In genomic region chr11:58579192-58580129, GRCh38 we compare ENCODE assay signal across 8 cellular contexts.
DNase-seq lines count a peak whose midpoint lies in the region; ATAC-seq and TF ChIP-seq lines count a peak whose summit lies in the region.

No MANE protein-coding gene starts in this region.

- H3K4me3 ChIP-seq in AG09309 (ENCODE audit: control insufficient read depth, low read depth, low read length): peak overlapping the region; percentile 87

- peak; percentile 83 for TF ChIP-seq CTCF in AG09309 (IDR thresholded peaks at IDR 0.05; ENCODE audit: control insufficient read depth, insufficient read depth, low read depth, low read length, missing control alignments)

- DNase-seq in AG09309 (ENCODE audit: low read depth) (peak; percentile 68), NCI-H226 (peak; percentile 84), islet precursor cell (peak; percentile 94)
- peak; percentile 79 to 86 (median 84) for DNase-seq in activated CD4-positive, CD25-positive, alpha-beta regulatory T cell (lab: John Stamatoyannopoulos, UW)
- DNase-seq in central memory CD4-positive, alpha-beta T cell: peak; percentile 89
- DNase-seq in stimulated activated CD4-positive, alpha-beta T cell treated with anti-CD3 and anti-CD28 coated beads, Interleukin-12 subunit alpha, Interleukin-12 subunit beta, amount 100 ng/mL, for 4 hours: peak; percentile 91

- ATAC-seq in GM18909 (IDR thresholded peaks at IDR 0.05; ENCODE audit: poor library complexity, unreplicated experiment): peak; percentile 47
- ATAC-seq in HG03196 (IDR thresholded peaks at IDR 0.05; ENCODE audit: unreplicated experiment): peak; percentile 39

Comparison
In these comparisons a context has a peak if more than half of its experiments do, and no peak if none do; other contexts are left out.
1. Peak in every context shown above with its lines: DNase-seq, ATAC-seq and H3K4me3 ChIP-seq.